Comparison of ENCODE assay signal across 1 cellular context in genomic region chr3:123050666-123051065, GRCh38.
TF ChIP-seq lines count a peak whose summit lies in the region.

No MANE protein-coding gene starts in this region.

TF ChIP-seq in HepG2, 621 proteins besides CTCF, POLR2A, EP300 and RAD21:
- no peak for TF ChIP-seq ZNF773 (CRISPR knock-in tag; IDR thresholded peaks at IDR 0.05; ENCODE audit: borderline replicate concordance)
- no peak for TF ChIP-seq GLI4 (CRISPR knock-in tag; IDR thresholded peaks at IDR 0.05; ENCODE audit: borderline replicate concordance)
- TF ChIP-seq RBM39 (IDR thresholded peaks at IDR 0.05; ENCODE audit: low read depth, low read length, poor library complexity, severe bottlenecking): no peak
- no peak for TF ChIP-seq NCOR1 (IDR thresholded peaks at IDR 0.05; ENCODE audit: borderline replicate concordance, low read length)
- TF ChIP-seq SOX5 (CRISPR knock-in tag; IDR thresholded peaks at IDR 0.05; ENCODE audit: borderline replicate concordance): no peak
- TF ChIP-seq FOXM1 (CRISPR knock-in tag; IDR thresholded peaks at IDR 0.05): no peak
- TF ChIP-seq ZNF567 (CRISPR knock-in tag; IDR thresholded peaks at IDR 0.05; ENCODE audit: borderline replicate concordance): no peak
- TF ChIP-seq ZKSCAN1 (IDR thresholded peaks at IDR 0.05; ENCODE audit: low read length): no peak
- TF ChIP-seq FOXO1 (CRISPR knock-in tag; IDR thresholded peaks at IDR 0.05): no peak
